In genomic region chr10:324593-324992, GRCh38 we compare ENCODE assay signal across 12 cellular contexts.
DNase-seq lines count a peak whose midpoint lies in the region; ATAC-seq lines count a peak whose summit lies in the region.
"Had no signal": no experiment of that assay in that cellular context is flagged by ENCODE, and none has a peak within 500 bp of the region (broad histone marks: within the 10 kb centered on the region; RNA-seq: fewer than 3 reads in every experiment).

No MANE protein-coding gene starts in this region.

- peaks cover 5% of the 10 kb centered on the region for H3K36me3 Mint-ChIP-seq in activated CD4-positive, alpha-beta T cell treated with anti-CD3 and anti-CD28 coated beads for 36 hours (ENCODE audit: low read depth)
- H3K36me3 Mint-ChIP-seq in T-helper 2 cell treated with Interferon-gamma antibody and Interleukin-4, amounts not matched to agents 5 μg/mL and 100 μg/mL, for 36 hours (ENCODE audit: low read depth) = peaks cover 4% of the 10 kb centered on the region
- peaks cover 0 to 11% (median 0%) of the 10 kb centered on the region in 3 donors for H3K36me3 Mint-ChIP-seq in immature natural killer cell

- no peak overlapping the region for H3K4me3 ChIP-seq in subcutaneous abdominal adipose tissue (ENCODE audit: low read depth in 1 of 5, low read length in 5 of 5)
- H3K4me3 ChIP-seq: adrenal gland, left lung had no signal

- CTCF ChIA-PET in activated CD4-positive, alpha-beta T cell treated with anti-CD3 and anti-CD28 coated beads for 36 hours (lab: Charles Lee) = no interaction called here

- H3K4me3 Mint-ChIP-seq in activated CD4-positive, alpha-beta T cell treated with anti-CD3 and anti-CD28 coated beads for 36 hours = no peak overlapping the region
- H3K4me3 Mint-ChIP-seq in T-helper 2 cell treated with Interferon-gamma antibody and Interleukin-4, amounts not matched to agents 5 μg/mL and 100 μg/mL, for 36 hours = peak overlapping the region; percentile 34
- H3K4me3 Mint-ChIP-seq in immature natural killer cell = peak overlapping the region; percentile 56 to 85 (median 81)

- intact Hi-C loops in activated CD4-positive, alpha-beta T cell treated with anti-CD3 and anti-CD28 coated beads for 36 hours (cut with DNase I, micrococcal nuclease) = no loop called here

- peaks cover 22% of the 10 kb centered on the region for H3K4me1 Mint-ChIP-seq in activated CD4-positive, alpha-beta T cell treated with anti-CD3 and anti-CD28 coated beads for 36 hours
- H3K4me1 Mint-ChIP-seq in T-helper 2 cell treated with Interferon-gamma antibody and Interleukin-4, amounts not matched to agents 5 μg/mL and 100 μg/mL, for 36 hours (ENCODE audit: low read depth) = peaks cover 14% of the 10 kb centered on the region
- H3K4me1 Mint-ChIP-seq in immature natural killer cell = peaks cover 25 to 38% of the 10 kb centered on the region in 2 donors

- peaks cover 2 to 18% (median 17%) of the 10 kb centered on the region in 5 donors for H3K4me1 ChIP-seq in subcutaneous abdominal adipose tissue (ENCODE audit: control insufficient read depth in 5 of 5, insufficient read depth in 5 of 5, low read length in 5 of 5)
- H3K4me1 ChIP-seq: adrenal gland had no signal

- POLR2A ChIA-PET in activated CD4-positive, alpha-beta T cell treated with anti-CD3 and anti-CD28 coated beads for 36 hours (lab: Charles Lee) = no interaction called here

- peak; percentile 21 for DNase-seq in activated CD4-positive, alpha-beta T cell treated with anti-CD3 and anti-CD28 coated beads for 36 hours
- no peak for DNase-seq in activated CD4-positive, alpha-beta T cell treated with anti-CD3 and anti-CD28 coated beads, Interleukin-2, amount 50 U/mL, for 1 hour
- no peak for DNase-seq in T-helper 2 cell treated with Interferon-gamma antibody and Interleukin-4, amounts not matched to agents 5 μg/mL and 100 μg/mL, for 36 hours (ENCODE audit: low spot score)
- peak in 1 of 3 donors; percentile 39 for DNase-seq in immature natural killer cell
- DNase-seq in anterior cingulate cortex (lab: John Stamatoyannopoulos, UW) = no peak
- no peak for DNase-seq in HPDE6-E6E7 (ENCODE audit: extremely low spot score)
- DNase-seq in NCI-H345 treated with DMSO at 0.1 percent for 48 hours (lab: John Stamatoyannopoulos, UW; ENCODE audit: unreplicated experiment) = no peak
- DNase-seq: NK-92 treated with Interleukin-12 subunit alpha and Interleukin-12 subunit beta, amount 100 ng/mL, for 24 hours; WERI-Rb-1 had no signal

- H3K27ac Mint-ChIP-seq in activated CD4-positive, alpha-beta T cell treated with anti-CD3 and anti-CD28 coated beads for 36 hours = peak overlapping the region; percentile 76
- no peak overlapping the region for H3K27ac Mint-ChIP-seq in T-helper 2 cell treated with Interferon-gamma antibody and Interleukin-4, amounts not matched to agents 5 μg/mL and 100 μg/mL, for 36 hours
- H3K27ac Mint-ChIP-seq in immature natural killer cell = peak overlapping the region in 5 of 6 donors; percentile 55 to 85 (median 80)

- no peaks in the 10 kb centered on the region for H3K9me3 ChIP-seq in subcutaneous abdominal adipose tissue (ENCODE audit: control insufficient read depth in 5 of 5, low read length in 5 of 5)
- H3K9me3 ChIP-seq: adrenal gland, left lung had no signal

- no peaks in the 10 kb centered on the region for H3K27me3 Mint-ChIP-seq in activated CD4-positive, alpha-beta T cell treated with anti-CD3 and anti-CD28 coated beads for 36 hours
- H3K27me3 Mint-ChIP-seq in T-helper 2 cell treated with Interferon-gamma antibody and Interleukin-4, amounts not matched to agents 5 μg/mL and 100 μg/mL, for 36 hours (ENCODE audit: low read depth) = no peaks in the 10 kb centered on the region
- peaks cover 0 to 5% (median 2%) of the 10 kb centered on the region in 3 donors for H3K27me3 Mint-ChIP-seq in immature natural killer cell (ENCODE audit: low read depth in 3 of 3)

- peaks cover 9 to 55% (median 41%) of the 10 kb centered on the region in 5 donors for H3K36me3 ChIP-seq in subcutaneous abdominal adipose tissue (ENCODE audit: control insufficient read depth in 5 of 5, insufficient read depth in 5 of 5, low read length in 5 of 5)
- H3K36me3 ChIP-seq: WERI-Rb-1 had no signal

- H3K27me3 ChIP-seq in subcutaneous abdominal adipose tissue (ENCODE audit: control insufficient read depth in 5 of 5, insufficient read depth in 4 of 5, low read length in 5 of 5) = no peaks in the 10 kb centered on the region
- H3K27me3 ChIP-seq: adrenal gland, left lung had no signal

- H3K27ac ChIP-seq in subcutaneous abdominal adipose tissue (ENCODE audit: low read depth, low read length) = peak overlapping the region; percentile 80
- H3K27ac ChIP-seq: WERI-Rb-1 had no signal

- no peaks in the 10 kb centered on the region for H3K9me3 Mint-ChIP-seq in activated CD4-positive, alpha-beta T cell treated with anti-CD3 and anti-CD28 coated beads for 36 hours (ENCODE audit: low read depth)
- no peaks in the 10 kb centered on the region for H3K9me3 Mint-ChIP-seq in T-helper 2 cell treated with Interferon-gamma antibody and Interleukin-4, amounts not matched to agents 5 μg/mL and 100 μg/mL, for 36 hours
- no peaks in the 10 kb centered on the region for H3K9me3 Mint-ChIP-seq in immature natural killer cell

- H3K9ac ChIP-seq in subcutaneous abdominal adipose tissue (ENCODE audit: low read length in 5 of 5) = no peak overlapping the region

- ATAC-seq in activated CD4-positive, alpha-beta T cell treated with anti-CD3 and anti-CD28 coated beads for 36 hours = no peak
